ENCODE assay signal across 18 cellular contexts in the genomic region with DNA sequence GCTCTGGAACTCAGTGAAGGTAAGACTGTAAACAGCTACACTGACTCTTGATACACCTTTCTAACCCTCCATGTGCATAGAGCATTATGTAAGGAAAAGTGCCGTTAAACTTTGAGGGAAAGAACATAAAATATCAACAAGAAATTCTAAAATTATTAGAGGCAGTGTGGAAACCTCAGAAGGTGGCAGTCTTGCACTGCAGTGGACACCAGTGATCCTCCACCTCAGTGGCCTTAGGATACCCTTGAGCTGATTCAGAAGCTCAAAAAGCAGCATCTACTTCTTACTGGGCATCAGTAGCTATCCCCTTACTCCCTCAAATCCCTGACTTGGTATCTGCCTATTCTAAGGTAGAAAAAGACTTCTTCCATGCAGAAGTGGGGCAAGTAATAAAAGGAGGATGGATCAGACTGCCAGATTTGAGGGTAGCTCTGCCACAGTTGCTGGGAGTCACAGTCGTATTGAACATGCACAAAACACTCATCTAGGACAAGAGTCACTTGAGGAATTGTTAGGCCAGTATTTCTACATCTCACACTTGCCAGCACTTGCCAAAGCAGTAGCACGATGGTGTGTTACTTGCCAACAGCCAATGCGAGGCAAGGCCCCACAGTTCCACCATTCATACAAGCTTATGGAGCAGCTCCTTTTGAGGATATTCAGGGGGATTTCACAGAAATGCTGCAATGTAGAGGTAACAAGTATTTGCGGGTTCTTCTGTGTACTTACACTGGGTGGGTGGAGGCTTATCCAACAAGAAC.
"Had no signal": no experiment of that assay in that cellular context is flagged by ENCODE, and none has a peak within 500 bp of the region (broad histone marks: within the 10 kb centered on the region; RNA-seq: fewer than 3 reads in every experiment).

No MANE protein-coding gene starts in this region.

- ATAC-seq: activated naive CD4-positive, alpha-beta T cell treated with anti-CD3 and anti-CD28 coated beads, Interleukin-2, amount 50 U/mL, for 72 hours; body of pancreas; effector memory CD8-positive, alpha-beta T cell; left colon; psoas muscle; stimulated activated naive CD8-positive, alpha-beta T cell treated with anti-CD3 and anti-CD28 coated beads, Interleukin-15, Interleukin-2, amounts not matched to agents 100 U/mL and 50 U/mL, for 24 hours had no signal

- H3K4me3 ChIP-seq: body of pancreas, psoas muscle, sigmoid colon, testis had no signal

- H3K4me1 ChIP-seq: psoas muscle, sigmoid colon, testis had no signal

- H3K27me3 ChIP-seq: body of pancreas, sigmoid colon, testis had no signal

- H3K27ac ChIP-seq: body of pancreas, psoas muscle, sigmoid colon, testis had no signal

- H3K9me3 ChIP-seq: body of pancreas, psoas muscle, sigmoid colon, testis had no signal

- DNase-seq: activated CD4-positive, alpha-beta T cell treated with anti-CD3 and anti-CD28 coated beads, Interleukin-2, amount 50 U/mL, for 4 hours; activated CD4-positive, CD25-positive, alpha-beta regulatory T cell treated with anti-CD3 and anti-CD28 coated beads, Interleukin-2, amount 50 U/mL, for 72 hours; activated T-cell treated with anti-CD3 and anti-CD28 coated beads, Interleukin-2, amount 50 U/mL, for 1 hour; amniotic stem cell; body of pancreas; effector memory CD8-positive, alpha-beta T cell; left colon; mammary epithelial cell; nephron progenitor cell; psoas muscle; sigmoid colon; stimulated activated CD4-positive, alpha-beta T cell treated with anti-CD3 and anti-CD28 coated beads, Interleukin-12 subunit alpha, Interleukin-12 subunit beta, amount 100 ng/mL, for 4 hours; stimulated activated CD4-positive, alpha-beta T cell treated with anti-CD3 and anti-CD28 coated beads, Interleukin-2, amount 100 ng/mL, for 48 hours; stimulated activated naive CD8-positive, alpha-beta T cell treated with anti-CD3 and anti-CD28 coated beads, Interleukin-15, Interleukin-2, amounts not matched to agents 100 U/mL and 50 U/mL, for 24 hours; T-helper 2 cell; testis had no signal

- H3K36me3 ChIP-seq: sigmoid colon had no signal

- FAIRE-seq: TTC549 had no signal
